Comparison of ENCODE assay signal across 11 cellular contexts in the genomic region with DNA sequence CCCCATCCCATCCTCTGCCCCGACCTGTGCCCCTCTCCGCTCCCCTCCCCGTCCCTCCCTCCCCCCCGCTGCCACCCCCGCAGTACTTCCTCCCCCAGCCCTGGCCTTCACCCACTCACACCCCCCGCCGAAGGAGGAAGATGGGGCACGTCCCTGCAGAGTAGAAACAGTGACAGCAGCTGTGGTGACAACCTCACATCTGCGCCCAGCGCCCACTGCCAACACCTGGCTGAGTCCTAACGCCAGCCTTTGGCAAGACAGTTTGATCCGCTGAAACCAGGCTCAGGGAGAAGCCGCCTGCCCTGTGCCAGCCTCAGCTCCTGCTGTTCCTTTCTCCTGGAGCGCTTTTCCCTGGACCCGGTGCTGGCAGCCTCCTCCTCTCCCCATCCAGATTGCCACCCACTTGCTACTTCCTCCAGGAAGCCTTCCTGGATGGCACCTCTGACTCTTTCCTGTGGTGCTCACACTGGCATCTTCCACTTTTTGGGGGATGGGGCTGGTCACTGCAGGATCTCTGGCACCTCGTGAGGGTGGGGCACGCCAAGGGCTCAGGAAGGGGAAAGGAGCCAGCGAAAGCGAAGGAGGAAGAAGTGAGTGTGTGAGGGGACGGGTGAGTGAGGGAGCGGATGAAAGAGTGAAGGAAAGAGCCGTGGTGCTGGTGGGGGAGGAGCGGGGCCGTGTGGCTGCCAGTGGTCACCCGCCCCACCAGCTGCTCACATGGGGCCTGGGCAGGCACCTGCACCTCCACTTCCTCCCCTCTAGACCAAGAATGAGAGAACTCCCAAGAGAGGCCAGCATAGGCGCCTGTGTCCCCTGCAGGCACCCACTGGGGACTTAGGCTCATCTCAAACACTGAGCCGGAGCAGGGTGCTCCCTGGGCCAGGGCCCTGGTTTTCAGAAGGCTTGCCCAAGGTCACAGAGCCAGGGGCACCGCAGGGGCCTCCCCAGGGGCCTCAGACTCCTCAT. TPM values are rescaled to one million over a fixed set of nuclear protein-coding genes. Genes with fewer than 3 reads are reported as not detected.
DNase-seq lines count a peak whose midpoint lies in the region; ATAC-seq, FAIRE-seq and TF ChIP-seq lines count a peak whose summit lies in the region.
"Had no signal": no experiment of that assay in that cellular context is flagged by ENCODE, and none has a peak within 500 bp of the region (broad histone marks: within the 10 kb centered on the region; RNA-seq: fewer than 3 reads in every experiment).

No MANE protein-coding gene starts in this region.

- RAD21 ChIA-PET in GM12878 (lab: Charles Lee; ENCODE audit: unreplicated experiment): no interaction called here

- TF ChIP-seq CTCF in GM12878 (IDR thresholded peaks at IDR 0.05 in 2 of 3, conservative IDR thresholded peaks at IDR 0.05 in 1 of 3; ENCODE audit: control insufficient read depth in 2 of 3, extremely low read depth in 1 of 3, insufficient read depth in 1 of 3, low read depth in 3 of 3, low read length in 3 of 3) (no peak), D721Med (IDR thresholded peaks at IDR 0.05; ENCODE audit: insufficient read depth, missing control alignments) (no peak)

- H3K27ac ChIP-seq in GM12878 (ENCODE audit: control insufficient read depth, insufficient read depth): no peak overlapping the region
- H3K27ac ChIP-seq: SJSA1 had no signal

- CTCF ChIA-PET in GM12878 (lab: Yijun Ruan, JAX): no interaction called here

- peak overlapping the region; percentile 39 to 94 (median 78) for H3K4me3 Mint-ChIP-seq in IgD-negative memory B cell

- POLR2A ChIA-PET in GM12878 (lab: Charles Lee): interaction anchor here (1.0 kb wide), 1 partner anchor 25 kb away, joined by 3 read pairs; no protein-coding TSS in a partner anchor

- TF ChIP-seq RAD21 in GM12878 (IDR thresholded peaks at IDR 0.05; ENCODE audit: insufficient read depth, low read depth, low read length): no peak

- TF ChIP-seq EP300 in GM12878 (IDR thresholded peaks at IDR 0.05; ENCODE audit: borderline replicate concordance in 1 of 2, control insufficient read depth in 1 of 2, low read depth in 2 of 2, low read length in 2 of 2): no peak

- intact Hi-C loops in GM12878 (cut with micrococcal nuclease; ENCODE audit: unreplicated experiment): no loop called here

- H3K27ac Mint-ChIP-seq in IgD-negative memory B cell: peak overlapping the region; percentile 71 to 84 (median 79)

- H3K4me3 ChIP-seq in GM12878: no peak overlapping the region
- H3K4me3 ChIP-seq: lung, SJSA1 had no signal

- H3K36me3 Mint-ChIP-seq in IgD-negative memory B cell: peaks cover 2% of the 10 kb centered on the region

- H3K4me1 Mint-ChIP-seq in IgD-negative memory B cell: peaks cover 15 to 30% (median 28%) of the 10 kb centered on the region in 3 donors

- peak; percentile 28 for DNase-seq in activated effector memory CD4-positive, alpha-beta T cell treated with Interleukin-2 at 50 U/mL for 16 hours
- no peak for DNase-seq in activated effector memory CD4-positive, alpha-beta T cell treated with anti-CD3 and anti-CD28 coated beads, Interleukin-2, amount 50 U/mL, for 16 hours
- DNase-seq in GM12878 (ENCODE audit: low read depth, low spot score) (no peak), amygdala (lab: John Stamatoyannopoulos, UW) (no peak), D721Med (ENCODE audit: insufficient read length, low spot score) (no peak)
- DNase-seq in stimulated activated naive CD8-positive, alpha-beta T cell treated with anti-CD3 and anti-CD28 coated beads, Interleukin-15, Interleukin-2, amounts not matched to agents 100 U/mL and 50 U/mL, for 24 hours: peak; percentile 46
- DNase-seq: NCI-H187 treated with DMSO at 0.1 percent for 48 hours had no signal

- peaks cover 9% of the 10 kb centered on the region for H3K4me1 ChIP-seq in GM12878 (ENCODE audit: control insufficient read depth, insufficient read depth, low read length)
- H3K4me1 ChIP-seq: SJSA1 had no signal

- 5% methylated on average over 20 of the region's 28 CpGs for WGBS in GM12878 (ENCODE audit: insufficient coverage, insufficient replicate concordance, low lambda C conversion rate, missing lambda C conversion rate)

- H4K20me1 ChIP-seq in GM12878 (ENCODE audit: control insufficient read depth, insufficient read depth): peaks cover 4% of the 10 kb centered on the region; the same call in 1 of the 2 replicates

- H3K9me3 Mint-ChIP-seq in IgD-negative memory B cell: no peaks in the 10 kb centered on the region

- no peak overlapping the region for H2AFZ ChIP-seq in GM12878 (ENCODE audit: control insufficient read depth, low read depth, low read length)

- H3K27me3 Mint-ChIP-seq in IgD-negative memory B cell: no peaks in the 10 kb centered on the region

- no TSS peak for BruUV-seq in GM12878 (replicated peaks; lab: Mats Ljungman, UMichigan)

- in situ Hi-C loops in GM12878 (cut with MboI): no loop called here

- peak; percentile 74 for ATAC-seq in GM12878
- ATAC-seq in stimulated activated naive CD8-positive, alpha-beta T cell treated with anti-CD3 and anti-CD28 coated beads, Interleukin-15, Interleukin-2, amounts not matched to agents 100 U/mL and 50 U/mL, for 24 hours: peak; percentile 38
- ATAC-seq in GM19035 (IDR thresholded peaks at IDR 0.05; ENCODE audit: unreplicated experiment): no peak

- H3K9ac ChIP-seq in GM12878 (ENCODE audit: control insufficient read depth, insufficient read depth, low read length): no peak overlapping the region

- no peaks in the 10 kb centered on the region for H3K36me3 ChIP-seq in GM12878 (ENCODE audit: control insufficient read depth in 2 of 2, insufficient read depth in 2 of 2, low read length in 1 of 2)
- H3K36me3 ChIP-seq: SJSA1 had no signal

- TF ChIP-seq POLR2A in GM12878 (IDR thresholded peaks at IDR 0.05; ENCODE audit: low read depth, low read length): no peak

- no peak for FAIRE-seq in GM12878 (lab: Jason Lieb, UNC)
- FAIRE-seq in D721Med (lab: Jason Lieb, UNC): no peak

- SMC1A ChIA-PET in GM12878 (lab: Charles Lee; ENCODE audit: uncharacterized antibody, unreplicated experiment): no interaction called here

- H3K27me3 ChIP-seq in GM12878 (replicated peaks in 1 of 2; ENCODE audit: control insufficient read depth in 2 of 2, insufficient read depth in 2 of 2, low read length in 1 of 2): no peaks in the 10 kb centered on the region
- H3K27me3 ChIP-seq: SJSA1 had no signal

- no peaks in the 10 kb centered on the region for H3K9me3 ChIP-seq in GM12878 (replicated peaks; ENCODE audit: control insufficient read depth, insufficient read depth, low read length)
- H3K9me3 ChIP-seq: SJSA1 had no signal

- H3K79me2 ChIP-seq in GM12878 (ENCODE audit: control insufficient read depth, insufficient read depth, low read length): no peaks in the 10 kb centered on the region

- peak overlapping the region; percentile 2; the same call in 1 of the 2 replicates for H3K4me2 ChIP-seq in GM12878 (ENCODE audit: control insufficient read depth, insufficient read depth)

TF ChIP-seq in GM12878, 131 proteins besides CTCF, POLR2A, EP300 and RAD21:
- peak; percentile 48; the same call in 1 of the 2 replicates for TF ChIP-seq TCF12 (IDR thresholded peaks at IDR 0.05; ENCODE audit: low read depth, low read length)
- 0 out of 2 replicates have a peak, but pooled peaks have one; percentile 14 for TF ChIP-seq MTA2 (IDR thresholded peaks at IDR 0.05; ENCODE audit: low read depth)
- TF ChIP-seq MEF2B (IDR thresholded peaks at IDR 0.05; ENCODE audit: partially characterized antibody, poor library complexity, severe bottlenecking): peak; percentile 42
- no peak for TF ChIP-seq TCF7 (IDR thresholded peaks at IDR 0.05; ENCODE audit: borderline replicate concordance)
- 0 out of 2 replicates have a peak, but pooled peaks have one; percentile 23 for TF ChIP-seq IKZF1 (conservative IDR thresholded peaks at IDR 0.05)
- no peak for TF ChIP-seq NR2C2 (IDR thresholded peaks at IDR 0.05; ENCODE audit: borderline replicate concordance, control insufficient read depth, insufficient read length, low read depth)
- peak; percentile 36; the same call in 1 of the 2 replicates for TF ChIP-seq SPI1 (IDR thresholded peaks at IDR 0.05; ENCODE audit: borderline replicate concordance, insufficient read depth, low read depth, low read length)
- TF ChIP-seq MEF2A (IDR thresholded peaks at IDR 0.05; ENCODE audit: insufficient read depth, low read depth, low read length): no peak
- peak; percentile 44; the same call in 1 of the 2 replicates for TF ChIP-seq TCF3 (IDR thresholded peaks at IDR 0.05; ENCODE audit: borderline replicate concordance, insufficient read depth, low read depth, low read length)
- peak in 1 of 2 experiments; percentile 73; a peak in 2 of 4 replicates for TF ChIP-seq BHLHE40 (IDR thresholded peaks at IDR 0.05; ENCODE audit: borderline replicate concordance in 1 of 2, low read depth in 2 of 2, low read length in 1 of 2)
- no peak for TF ChIP-seq KAT2A (conservative IDR thresholded peaks at IDR 0.05; ENCODE audit: control insufficient read depth, low read depth, low read length)
- 0 out of 3 replicates have a peak, but pooled peaks of 1 of the 2 experiments have one; percentile 24 for TF ChIP-seq EGR1 (IDR thresholded peaks at IDR 0.05; ENCODE audit: borderline replicate concordance in 1 of 2, low read depth in 2 of 2, low read length in 2 of 2)

RNA-seq across cellular contexts. Expression of gene ZFPM1, which starts 27.0 kb away (rescaled TPM):
- polyA plus RNA-seq in IgD-negative memory B cell (0.15 TPM), GM12878 (2011; rRNA removed) (0.13 and 0.46 TPM in 2 replicates), GM12878 (2014; fragmentation: Illumina TruSeq; extraction: Trizol) (0.24 TPM in 1 of 2 replicates, not detected in the other), GM12878 (2014; fragmentation: Nextera tagmentation; extraction: Ambion mirVana) (under 1 TPM; 0.02 to 0.03 TPM), GM12878 (2014; rRNA removed) (1.2 and 1.5 TPM in 2 replicates), GM12878 (2016; fragmentation: Nextera tagmentation; extraction: Ambion mirVana) (under 1 TPM; 0.03 to 0.09 TPM)
- 5.8 and 7.0 TPM in 2 replicates for total RNA-seq in GM12878 (2013; cell fraction: nucleolus; rRNA removed)
- total RNA-seq in GM12878 (2014; rRNA removed) (0.82 and 1.1 TPM in 2 replicates), GM12878 (2014; rRNA removed; fragmentation: Illumina TruSeq; extraction: Trizol) (0.23 and 0.36 TPM in 2 replicates), GM12878 (2021) (4.0 and 5.1 TPM in 2 replicates)
- polyA plus RNA-seq in GM12878 (2011; ENCODE audit: low read depth): 0.13 TPM
- polyA plus RNA-seq in GM12878 (2011; cell fraction: cytosol; rRNA removed): 0.34 and 0.69 TPM in 2 replicates
- 2.9 and 5.4 TPM in 2 replicates for polyA plus RNA-seq in GM12878 (2011; cell fraction: nucleus; rRNA removed)
- polyA plus RNA-seq in GM12878 (2012): 1.7 and 1.8 TPM in 2 replicates
- 0.51 and 1.3 TPM in 2 replicates for polyA minus RNA-seq in GM12878 (2011; rRNA and poly(A)+ RNA removed)
- polyA minus RNA-seq in GM12878 (2011; cell fraction: cytosol; rRNA and poly(A)+ RNA removed): 1.2 and 2.1 TPM in 2 replicates
- 1.2 and 5.1 TPM in 2 replicates for polyA minus RNA-seq in GM12878 (2011; cell fraction: nucleus; rRNA and poly(A)+ RNA removed)

Comparison
In these comparisons a context has a peak if more than half of its experiments do, and no peak if none do; other contexts are left out.
1. DNase-seq: peak in activated effector memory CD4-positive, alpha-beta T cell treated with Interleukin-2 at 50 U/mL for 16 hours (single experiment) and stimulated activated naive CD8-positive, alpha-beta T cell treated with anti-CD3 and anti-CD28 coated beads, Interleukin-15, Interleukin-2, amounts not matched to agents 100 U/mL and 50 U/mL, for 24 hours (single experiment); none in activated effector memory CD4-positive, alpha-beta T cell treated with anti-CD3 and anti-CD28 coated beads, Interleukin-2, amount 50 U/mL, for 16 hours (single experiment), GM12878 (single experiment), amygdala (0 of 56) and D721Med (single experiment).